17 cellular contexts compared by ENCODE assay signal in the genomic region with DNA sequence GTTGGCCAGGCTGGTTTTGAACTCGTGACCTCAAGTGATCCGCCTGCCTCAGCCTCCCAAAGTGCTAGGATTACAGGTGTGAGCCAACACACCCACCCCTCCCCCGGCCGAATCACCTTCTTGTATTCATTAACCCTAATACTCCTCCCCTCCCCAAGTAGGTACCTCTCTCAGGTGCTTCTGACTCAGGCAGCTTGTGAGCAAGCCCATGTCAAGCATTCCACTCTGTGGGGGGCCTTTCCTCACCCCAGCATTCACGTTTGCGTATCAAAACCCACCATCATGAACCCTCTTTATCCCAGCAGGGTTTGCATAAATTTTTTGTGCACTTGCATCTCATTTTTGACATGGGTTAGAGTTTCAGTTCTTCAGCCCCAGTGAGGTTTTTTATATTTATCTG. TPM values are rescaled to one million over a fixed set of nuclear protein-coding genes. Genes with fewer than 3 reads are reported as not detected.
DNase-seq lines count a peak whose midpoint lies in the region; ATAC-seq, FAIRE-seq and TF ChIP-seq lines count a peak whose summit lies in the region.
"Had no signal": no experiment of that assay in that cellular context is flagged by ENCODE, and none has a peak within 500 bp of the region (broad histone marks: within the 10 kb centered on the region; RNA-seq: fewer than 3 reads in every experiment).

No MANE protein-coding gene starts in this region.

- H3K4me2 ChIP-seq in H1 (ENCODE audit: insufficient read depth in 1 of 2, low read depth in 2 of 2, low read length in 2 of 2), result peak overlapping the region; percentile 42 to 46

- CTCF ChIA-PET in H1 (lab: Charles Lee; ENCODE audit: partially characterized antibody), result interaction anchor here (1.1 to 2.3 kb wide), 2 partner anchors 18 to 59 kb away, joined by 4 to 7 read pairs; no protein-coding TSS in a partner anchor

- no peak for TF ChIP-seq POLR2A in H1 (IDR thresholded peaks at IDR 0.05; ENCODE audit: control extremely low read depth in 1 of 2, low read depth in 2 of 2, low read length in 2 of 2)

- no peaks in the 10 kb centered on the region for H3K23me2 ChIP-seq in H1 (ENCODE audit: low read depth, low read length)

- H3K18ac ChIP-seq in H1 (ENCODE audit: extremely low read depth, low read length), result no peak overlapping the region

- H3K27me3 ChIP-seq in HUES48 (ENCODE audit: control insufficient read depth, insufficient read depth, low read length) (no peaks in the 10 kb centered on the region), H1 (replicated peaks in 1 of 4; ENCODE audit: control insufficient read depth in 3 of 4, extremely low read depth in 1 of 4, insufficient read depth in 3 of 4, low read length in 3 of 4) (peaks cover 0 to 1% (median 0%) of the 10 kb centered on the region in 4 experiments; a peak in 1 of 7 replicates)

- H2BK20ac ChIP-seq in H1 (ENCODE audit: low read length), result no peak overlapping the region

- H4K5ac ChIP-seq in H1 (ENCODE audit: insufficient read length, low read depth, low read length), result no peak overlapping the region

- H3K4me1 ChIP-seq in HUES48 (ENCODE audit: control insufficient read depth, insufficient read depth, low read length) (peaks cover 12% of the 10 kb centered on the region), H1 (replicated peaks in 1 of 4; ENCODE audit: control insufficient read depth in 3 of 4, insufficient read depth in 4 of 4, low read length in 3 of 4) (peaks cover 0 to 8% (median 2%) of the 10 kb centered on the region in 4 experiments; a peak in 3 of 7 replicates)
- H3K4me1 ChIP-seq: HAP-1 had no signal

- FAIRE-seq in H1 (lab: Jason Lieb, UNC), result peak; percentile 70
- FAIRE-seq: A204.1, GM12878, GM18507, HTR-8/SVneo had no signal

- no peak overlapping the region for H3K9ac ChIP-seq in HUES48 (ENCODE audit: low read depth, low read length)
- H3K9ac ChIP-seq in H1 (replicated peaks in 1 of 4; ENCODE audit: extremely low read depth in 1 of 4, low read depth in 3 of 4, low read length in 3 of 4), result no peak overlapping the region

- no peaks in the 10 kb centered on the region for H3K79me2 ChIP-seq in H1 (ENCODE audit: control insufficient read depth in 1 of 2, insufficient read depth in 2 of 2, low read length in 2 of 2)

- peak overlapping the region; percentile 6; the same call in 1 of the 2 replicates for H2BK5ac ChIP-seq in H1 (ENCODE audit: low read depth, low read length)

- no peak for TF ChIP-seq CTCF in H1 (IDR thresholded peaks at IDR 0.05; ENCODE audit: control extremely low read depth in 1 of 3, insufficient read depth in 1 of 3, low read depth in 1 of 3, low read length in 3 of 3)

- H3K9me3 ChIP-seq in HUES48 (ENCODE audit: control insufficient read depth, insufficient read depth, low read length), result no peaks in the 10 kb centered on the region
- no peaks in the 10 kb centered on the region for H3K9me3 ChIP-seq in H1 (ENCODE audit: insufficient read depth in 2 of 2, low read depth in 1 of 2, low read length in 1 of 2)
- H3K9me3 ChIP-seq: HAP-1 had no signal

- no peak overlapping the region for H2BK12ac ChIP-seq in H1 (ENCODE audit: low read depth, low read length)

- no peak overlapping the region for H4K91ac ChIP-seq in H1 (replicated peaks; ENCODE audit: insufficient read length, low read length)

- H2BK15ac ChIP-seq in H1 (ENCODE audit: low read length), result no peak overlapping the region

- no peak overlapping the region for H3K4ac ChIP-seq in H1 (replicated peaks; ENCODE audit: insufficient read length, low read depth, low read length)

- no peak overlapping the region for H4K8ac ChIP-seq in H1 (ENCODE audit: extremely low read depth, insufficient read depth, low read length)

- TF ChIP-seq EP300 in H1 (IDR thresholded peaks at IDR 0.05; ENCODE audit: borderline replicate concordance in 1 of 2, low read depth in 2 of 2, low read length in 2 of 2), result peak in 1 of 2 experiments; percentile 72; a peak in 1 of 3 replicates

- H3K4me3 ChIP-seq in HUES48 (ENCODE audit: low read depth, low read length) (0 out of 2 replicates have a peak overlapping the region, but pooled peaks have one; percentile 22), H1 (ENCODE audit: extremely low read depth in 1 of 4, insufficient read depth in 2 of 4, low read depth in 3 of 4, low read length in 4 of 4) (no peak overlapping the region; a peak in 1 of 8 replicates)
- H3K4me3 ChIP-seq: GM12878, HAP-1 had no signal

- ATAC-seq in GM21367 (IDR thresholded peaks at IDR 0.05; ENCODE audit: unreplicated experiment), result no peak
- no peak for ATAC-seq in GM19023 (IDR thresholded peaks at IDR 0.05; ENCODE audit: unreplicated experiment)
- ATAC-seq: GM12878 had no signal

- no peaks in the 10 kb centered on the region for H3K79me1 ChIP-seq in H1 (ENCODE audit: low read depth, low read length)

- peak overlapping the region; percentile 69 for H3K27ac ChIP-seq in HUES48 (ENCODE audit: low read depth, low read length)
- no peak overlapping the region for H3K27ac ChIP-seq in H1 (ENCODE audit: low read depth, low read length)

- no peak overlapping the region for H2AFZ ChIP-seq in H1 (ENCODE audit: low read length)

- no peak overlapping the region for H3K14ac ChIP-seq in H1 (ENCODE audit: insufficient read length)

- H3K36me3 ChIP-seq in HUES48 (ENCODE audit: control insufficient read depth, insufficient read depth, low read length) (no peaks in the 10 kb centered on the region), H1 (ENCODE audit: control insufficient read depth in 2 of 4, insufficient read depth in 4 of 4, low read length in 3 of 4) (no peaks in the 10 kb centered on the region)
- H3K36me3 ChIP-seq: HAP-1 had no signal

- DNase-seq in H1 (ENCODE audit: low read depth in 1 of 2, low spot score in 2 of 2), result peak; percentile 63 to 70
- DNase-seq in iPS DF 4.7 (ENCODE audit: extremely low read depth, low spot score), result peak; percentile 85
- peak; percentile 73 for DNase-seq in kidney tubule cell (ENCODE audit: low spot score)
- DNase-seq in NCI-H1694 (lab: John Stamatoyannopoulos, UW), result no peak
- DNase-seq in NCI-H1048 (lab: John Stamatoyannopoulos, UW), result no peak
- DNase-seq: C1 segment of cervical spinal cord; CD4-positive, alpha-beta T cell; DMS79; KG1 had no signal

- H2AK5ac ChIP-seq in H1 (ENCODE audit: low read depth, low read length), result no peak overlapping the region

- no peak for TF ChIP-seq RAD21 in H1 (IDR thresholded peaks at IDR 0.05 in 1 of 2, conservative IDR thresholded peaks at IDR 0.05 in 1 of 2; ENCODE audit: low read depth in 2 of 2, low read length in 2 of 2)

- H3K56ac ChIP-seq in H1 (replicated peaks; ENCODE audit: insufficient read length, low read depth, low read length), result no peak overlapping the region

- POLR2A ChIA-PET in H1 (lab: Charles Lee; ENCODE audit: partially characterized antibody), result interaction anchor here (0.6 kb wide), 1 partner anchor 543 kb away, joined by 3 read pairs; no protein-coding TSS in a partner anchor

- WGBS in H1 (ENCODE audit: extremely low coverage in 1 of 2, insufficient coverage in 1 of 2, insufficient read length in 1 of 2, insufficient replicate concordance in 2 of 2, low coverage in 1 of 2, low lambda C conversion rate in 2 of 2, missing lambda C conversion rate in 1 of 2), 2 experiments, result 50% methylated on average over 6 of the region's 6 CpGs; no CpG with 5 or more reads in 1 of the 2 experiments

- no peak overlapping the region for H2BK120ac ChIP-seq in H1 (replicated peaks; ENCODE audit: low read depth, low read length)

- H4K20me1 ChIP-seq in H1 (replicated peaks in 1 of 2; ENCODE audit: control insufficient read depth in 1 of 2, insufficient read depth in 2 of 2, low read length in 2 of 2), result no peaks in the 10 kb centered on the region

- H3K23ac ChIP-seq in H1 (ENCODE audit: insufficient read length), result no peak overlapping the region

TF ChIP-seq in H1, 55 proteins besides CTCF, POLR2A, EP300 and RAD21 (continues in another document):
- TF ChIP-seq NRF1 (IDR thresholded peaks at IDR 0.05; ENCODE audit: low read depth, low read length) (no peak), CEBPB (IDR thresholded peaks at IDR 0.05; ENCODE audit: low read depth, low read length) (no peak), RFX5 (IDR thresholded peaks at IDR 0.05; ENCODE audit: borderline replicate concordance, low read depth, low read length) (no peak), SAP30 (IDR thresholded peaks at IDR 0.05; ENCODE audit: insufficient read depth, insufficient replicate concordance, low read length) (no peak), JUND (IDR thresholded peaks at IDR 0.05; ENCODE audit: low read length) (no peak; the same call in 1 of the 2 replicates), GTF2F1 (IDR thresholded peaks at IDR 0.05; ENCODE audit: borderline replicate concordance, low read depth, low read length) (no peak), BACH1 (IDR thresholded peaks at IDR 0.05; ENCODE audit: low read length) (no peak), RNF2 (IDR thresholded peaks at IDR 0.05; ENCODE audit: borderline replicate concordance, low read depth, low read length, missing control alignments, poor library complexity, severe bottlenecking) (no peak), POLR2AphosphoS5 (IDR thresholded peaks at IDR 0.05; ENCODE audit: low read depth, low read length) (no peak), TCF12 (IDR thresholded peaks at IDR 0.05; ENCODE audit: low read depth, low read length) (peak; percentile 62; the same call in 1 of the 2 replicates), TAF1 (IDR thresholded peaks at IDR 0.05; ENCODE audit: low read depth, low read length) (no peak), CHD1 (IDR thresholded peaks at IDR 0.05; ENCODE audit: low read depth, low read length) (no peak), ASH2L (IDR thresholded peaks at IDR 0.05; ENCODE audit: low read length) (peak; percentile 50), EZH2 (IDR thresholded peaks at IDR 0.05; ENCODE audit: low read depth, low read length, severe bottlenecking) (no peak), SIX5 (IDR thresholded peaks at IDR 0.05; ENCODE audit: low read depth, low read length) (no peak), SRF (IDR thresholded peaks at IDR 0.05; ENCODE audit: low read depth, low read length) (0 out of 2 replicates have a peak, but pooled peaks have one; percentile 5), EGR1 (IDR thresholded peaks at IDR 0.05; ENCODE audit: borderline replicate concordance, low read depth, low read length) (no peak), NANOG (IDR thresholded peaks at IDR 0.05; ENCODE audit: insufficient read depth, low read depth, low read length, poor library complexity, severe bottlenecking) (peak; percentile 95), JUN (IDR thresholded peaks at IDR 0.05; ENCODE audit: low read depth, low read length) (no peak)

RNA-seq across cellular contexts. Expression of gene RFXAP, which starts 23.6 kb away (rescaled TPM):
- total RNA-seq in H1 (2021; fragmentation: NEBNext Ultra II Directional; extraction: Animal tissue kit (Norgen Biotek cat#: 25700)), result 11.5 and 13.5 TPM in 2 replicates
- polyA plus RNA-seq in H1 (2011; rRNA removed), result 3.6 and 5.2 TPM in 2 replicates
- 7.4 TPM for polyA plus RNA-seq in H1 (2011; cell fraction: cytosol; rRNA removed)
- polyA plus RNA-seq in H1 (2011; cell fraction: nucleus; rRNA removed), result 4.0 TPM
- polyA plus RNA-seq in H1 (2012, experiment 1 of 2), result 6.7 to 8.3 TPM (median 7.2 TPM) in 4 replicates
- 2.4 TPM for polyA plus RNA-seq in H1 (2012, experiment 2 of 2)
- 6.7 TPM for polyA plus RNA-seq in H1 (2013, experiment 1 of 2)
- polyA plus RNA-seq in H1 (2013, experiment 2 of 2), result 5.8 TPM
- 1.8 and 2.2 TPM in 2 replicates for polyA minus RNA-seq in H1 (2011; rRNA and poly(A)+ RNA removed)
- polyA minus RNA-seq in H1 (2011; cell fraction: cytosol; rRNA and poly(A)+ RNA removed), result 2.5 TPM
- polyA minus RNA-seq in H1 (2011; cell fraction: nucleus; rRNA and poly(A)+ RNA removed), result 4.8 TPM

Comparison
In these comparisons a context has a peak if more than half of its experiments do, and no peak if none do; other contexts are left out.
1. DNase-seq: peak in H1 (2 of 2), iPS DF 4.7 (single experiment) and kidney tubule cell (single experiment); none in NCI-H1694 (single experiment) and NCI-H1048 (single experiment).